ENCODE assay signal across 11 cellular contexts in the genomic region with DNA sequence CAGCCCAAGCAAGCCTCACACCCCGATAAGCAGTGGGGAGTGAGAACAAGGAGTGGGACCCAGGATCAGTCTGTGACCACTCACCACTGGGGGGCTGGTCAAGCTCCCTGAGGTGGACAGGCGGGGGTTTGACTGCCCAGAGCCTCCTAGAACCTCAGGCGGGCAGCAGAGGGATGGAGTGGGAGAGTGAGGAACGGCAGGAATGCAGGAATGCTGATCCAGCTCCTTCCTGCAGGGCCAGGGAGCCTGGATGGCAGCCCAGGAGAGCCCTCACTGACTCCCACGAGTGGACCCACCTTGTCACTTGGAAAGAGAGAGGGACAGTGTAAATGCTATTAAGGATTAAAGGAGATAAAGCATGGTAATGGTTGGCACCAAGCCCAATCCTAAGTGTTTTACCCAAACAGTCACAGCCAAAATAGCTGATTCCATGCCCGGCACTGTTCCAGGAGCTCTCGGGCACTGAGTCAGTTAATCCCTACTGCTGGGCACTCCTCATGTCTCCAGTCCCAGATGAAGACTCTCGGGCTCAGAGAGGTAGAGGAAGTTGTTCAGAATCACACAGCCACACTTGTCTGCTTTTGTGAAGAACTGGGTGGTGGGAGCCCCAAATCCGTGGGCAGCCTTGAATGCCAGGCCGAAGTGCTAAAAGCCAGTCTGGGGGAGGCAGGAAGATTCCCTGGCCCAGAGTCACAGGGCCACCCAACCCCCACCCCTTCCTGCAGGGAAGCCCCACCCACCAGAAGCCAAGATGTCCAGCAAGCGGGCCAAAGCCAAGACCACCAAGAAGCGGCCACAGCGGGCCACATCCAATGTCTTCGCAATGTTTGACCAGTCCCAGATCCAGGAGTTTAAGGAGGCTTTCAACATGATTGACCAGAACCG. TPM values are rescaled to one million over a fixed set of nuclear protein-coding genes. Genes with fewer than 3 reads are reported as not detected.
DNase-seq lines count a peak whose midpoint lies in the region; ATAC-seq and TF ChIP-seq lines count a peak whose summit lies in the region.
"Had no signal": no experiment of that assay in that cellular context is flagged by ENCODE, and none has a peak within 500 bp of the region (broad histone marks: within the 10 kb centered on the region; RNA-seq: fewer than 3 reads in every experiment).

No MANE protein-coding gene starts in this region.

- POLR2A ChIA-PET in CD4-positive, alpha-beta T cell (lab: Charles Lee) = no interaction called here
- POLR2A ChIA-PET in HEK293T (lab: Yijun Ruan, JAX) = no interaction called here

- H3K27me3 ChIP-seq in heart right ventricle (no peaks in the 10 kb centered on the region), stomach (no peaks in the 10 kb centered on the region)
- H3K27me3 ChIP-seq in CD4-positive, alpha-beta T cell (ENCODE audit: control insufficient read depth, insufficient read depth, low read length) = no peaks in the 10 kb centered on the region

- TF ChIP-seq POLR2A in stomach (IDR thresholded peaks at IDR 0.05) = no peak

- no peaks in the 10 kb centered on the region for H3K4me1 Mint-ChIP-seq in activated T-helper 17 cell treated with anti-CD3 and anti-CD28 coated beads, Interleukin-2, amount 50 U/mL, for 72 hours
- no peaks in the 10 kb centered on the region for H3K4me1 Mint-ChIP-seq in CD4-positive, alpha-beta T cell (ENCODE audit: low read depth)

- peak overlapping the region; percentile 49 for H3K27ac Mint-ChIP-seq in activated T-helper 17 cell treated with anti-CD3 and anti-CD28 coated beads, Interleukin-2, amount 50 U/mL, for 72 hours
- no peak overlapping the region for H3K27ac Mint-ChIP-seq in CD4-positive, alpha-beta T cell

- no peaks in the 10 kb centered on the region for H3K9me3 ChIP-seq in heart right ventricle
- no peaks in the 10 kb centered on the region for H3K9me3 ChIP-seq in stomach
- H3K9me3 ChIP-seq in CD4-positive, alpha-beta T cell (ENCODE audit: control insufficient read depth, low read length) = no peaks in the 10 kb centered on the region

- H3K36me3 ChIP-seq in heart right ventricle = peaks cover 0 to 48% (median 38%) of the 10 kb centered on the region in 9 donors
- H3K36me3 ChIP-seq in stomach = peaks cover 0 to 46% (median 27%) of the 10 kb centered on the region in 4 donors

- WGBS in heart right ventricle, 2 donors = 47 to 62% methylated on average over 15 of the region's 15 CpGs
- 40 to 73% (median 59%) methylated on average over 10 to 15 of the region's 15 CpGs for WGBS in stomach, 5 donors

- H3K4me3 Mint-ChIP-seq in activated T-helper 17 cell treated with anti-CD3 and anti-CD28 coated beads, Interleukin-2, amount 50 U/mL, for 72 hours = no peak overlapping the region
- H3K4me3 Mint-ChIP-seq in CD4-positive, alpha-beta T cell = no peak overlapping the region

- CTCF ChIA-PET in CD4-positive, alpha-beta T cell (lab: Charles Lee) = interaction anchor here (0.7 kb wide), 2 partner anchors 44 to 56 kb away, joined by 3 read pairs; no protein-coding TSS in a partner anchor
- CTCF ChIA-PET in HEK293T (lab: Yijun Ruan, JAX) = no interaction called here

- H3K9me3 Mint-ChIP-seq in activated T-helper 17 cell treated with anti-CD3 and anti-CD28 coated beads, Interleukin-2, amount 50 U/mL, for 72 hours = no peaks in the 10 kb centered on the region
- H3K9me3 Mint-ChIP-seq in CD4-positive, alpha-beta T cell = no peaks in the 10 kb centered on the region

- no peak for ATAC-seq in activated T-helper 17 cell treated with anti-CD3 and anti-CD28 coated beads, Interleukin-2, amount 50 U/mL, for 72 hours (replicated peaks)
- ATAC-seq in heart right ventricle = peak in 6 of 8 donors; percentile 7 to 25 (median 20)
- no peak for ATAC-seq in CD4-positive, alpha-beta T cell (ENCODE audit: poor library complexity)

- no peak for TF ChIP-seq EP300 in stomach (IDR thresholded peaks at IDR 0.05)

- H3K4me1 ChIP-seq in heart right ventricle (peaks cover 8 to 88% (median 53%) of the 10 kb centered on the region in 9 donors), stomach (peaks cover 5 to 80% (median 47%) of the 10 kb centered on the region in 4 donors)

- DNase-seq in HCEC 1CT (peak; percentile 70), heart right ventricle (peak; percentile 61 to 78), stomach (no peak), HEK293T (ENCODE audit: extremely low spot score) (no peak), superior temporal gyrus (ENCODE audit: extremely low spot score) (no peak)
- no peak for DNase-seq in CD4-positive, alpha-beta T cell
- no peak for DNase-seq in central memory CD4-positive, alpha-beta T cell
- DNase-seq: activated CD4-positive, alpha-beta T cell treated with anti-CD3 and anti-CD28 coated beads, Interleukin-2, amount 50 U/mL, for 48 hours; erythroblast; NCI-H2171 had no signal

- H3K4me3 ChIP-seq in heart right ventricle (peak overlapping the region in 9 of 10 donors; percentile 75 to 99 (median 94)), stomach (peak overlapping the region; percentile 62 to 77 (median 72))

- no peak for TF ChIP-seq CTCF in heart right ventricle (IDR thresholded peaks at IDR 0.05)
- no peak for TF ChIP-seq CTCF in stomach (IDR thresholded peaks at IDR 0.05)
- no peak for TF ChIP-seq CTCF in CD4-positive, alpha-beta T cell (IDR thresholded peaks at IDR 0.05)

- H3K27me3 Mint-ChIP-seq in activated T-helper 17 cell treated with anti-CD3 and anti-CD28 coated beads, Interleukin-2, amount 50 U/mL, for 72 hours = no peaks in the 10 kb centered on the region
- peaks cover 5% of the 10 kb centered on the region for H3K27me3 Mint-ChIP-seq in CD4-positive, alpha-beta T cell

- intact Hi-C loops in heart right ventricle (cut with DNase I) (loop anchor here in 6 of 10 donors (5.0 to 10.0 kb wide), 3 partner anchors 47 to 82 kb away; no protein-coding TSS in a partner anchor), stomach (cut with DNase I; ENCODE audit: low total_unique reads) (no loop called here)
- intact Hi-C loops in CD4-positive, alpha-beta T cell (cut with DNase I, micrococcal nuclease) = no loop called here

- no peaks in the 10 kb centered on the region for H3K36me3 Mint-ChIP-seq in activated T-helper 17 cell treated with anti-CD3 and anti-CD28 coated beads, Interleukin-2, amount 50 U/mL, for 72 hours (ENCODE audit: low read depth)
- H3K36me3 Mint-ChIP-seq in CD4-positive, alpha-beta T cell (ENCODE audit: low read depth) = no peaks in the 10 kb centered on the region

- peak overlapping the region; percentile 91 to 100 (median 98) for H3K27ac ChIP-seq in heart right ventricle
- H3K27ac ChIP-seq in stomach = peak overlapping the region in 4 of 5 donors; percentile 90 to 93 (median 92)
- H3K27ac ChIP-seq in CD4-positive, alpha-beta T cell (ENCODE audit: low read depth, low read length) = no peak overlapping the region

TF ChIP-seq in HEK293T, 16 proteins besides CTCF, POLR2A, EP300 and RAD21:
- TF ChIP-seq FOXM1 (IDR thresholded peaks at IDR 0.05; ENCODE audit: borderline replicate concordance) = no peak
- no peak for TF ChIP-seq BHLHE40 (IDR thresholded peaks at IDR 0.05; ENCODE audit: borderline replicate concordance)
- no peak for TF ChIP-seq ZNF384 (IDR thresholded peaks at IDR 0.05)
- TF ChIP-seq HDGF (IDR thresholded peaks at IDR 0.05; ENCODE audit: borderline replicate concordance) = no peak
- TF ChIP-seq ARNT (IDR thresholded peaks at IDR 0.05) = no peak
- no peak for TF ChIP-seq FOXK2 (IDR thresholded peaks at IDR 0.05)
- no peak for TF ChIP-seq SUZ12 (IDR thresholded peaks at IDR 0.05)
- TF ChIP-seq, protein P1, sequence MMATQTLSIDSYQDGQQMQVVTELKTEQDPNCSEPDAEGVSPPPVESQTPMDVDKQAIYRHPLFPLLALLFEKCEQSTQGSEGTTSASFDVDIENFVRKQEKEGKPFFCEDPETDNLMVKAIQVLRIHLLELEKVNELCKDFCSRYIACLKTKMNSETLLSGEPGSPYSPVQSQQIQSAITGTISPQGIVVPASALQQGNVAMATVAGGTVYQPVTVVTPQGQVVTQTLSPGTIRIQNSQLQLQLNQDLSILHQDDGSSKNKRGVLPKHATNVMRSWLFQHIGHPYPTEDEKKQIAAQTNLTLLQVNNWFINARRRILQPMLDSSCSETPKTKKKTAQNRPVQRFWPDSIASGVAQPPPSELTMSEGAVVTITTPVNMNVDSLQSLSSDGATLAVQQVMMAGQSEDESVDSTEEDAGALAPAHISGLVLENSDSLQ (IDR thresholded peaks at IDR 0.05) = no peak
TF ChIP-seq in HEK293T: peak in this region for 0.

RNA-seq across cellular contexts. Expression of a gene that starts 3.1 kb away (rescaled TPM):
- 10 to 100 TPM in 1 of 2 donors, 1 to 10 TPM in 1; 4.4 to 10.1 TPM for total RNA-seq in activated T-helper 17 cell treated with anti-CD3 and anti-CD28 coated beads, Interleukin-2, amount 50 U/mL, for 72 hours
- 1,000 to 10,000 TPM; 1,611 to 2,234 (median 1,868) TPM for total RNA-seq in heart right ventricle
- 1,000 to 10,000 TPM in 1 of 2 donors, 100 to 1,000 TPM in 1; 755 to 2,519 TPM for polyA plus RNA-seq in heart right ventricle
- 100 to 1,000 TPM in 4 of 5 donors, 10 to 100 TPM in 1; 33.0 to 738 (median 258) TPM for total RNA-seq in stomach
- 100 to 1,000 TPM; 101 to 941 (median 189) TPM for polyA plus RNA-seq in stomach
- total RNA-seq in CD4-positive, alpha-beta T cell = not detected

RNA-seq across cellular contexts. Expression of a gene that starts 29.0 kb away (rescaled TPM):
- total RNA-seq in activated T-helper 17 cell treated with anti-CD3 and anti-CD28 coated beads, Interleukin-2, amount 50 U/mL, for 72 hours = 10 to 100 TPM; 43.8 to 57.1 TPM
- total RNA-seq in heart right ventricle = 10 to 100 TPM in 1 of 10 donors, 1 to 10 TPM in 9; 5.2 to 13.8 (median 7.2) TPM
- 1 to 10 TPM; 2.9 to 4.5 TPM for polyA plus RNA-seq in heart right ventricle
- total RNA-seq in stomach = 10 to 100 TPM in 4 of 5 donors, not detected in 1; 14.9 to 24.6 (median 18.7) TPM
- polyA plus RNA-seq in stomach = 1 to 10 TPM; 4.6 to 5.2 (median 4.8) TPM
- total RNA-seq in CD4-positive, alpha-beta T cell = 10 to 100 TPM; 29.2 to 34.5 TPM

Comparison
In these comparisons a context has a peak if more than half of its experiments do, and no peak if none do; other contexts are left out.
1. DNase-seq: peak in HCEC 1CT (single experiment) and heart right ventricle (2 of 2); none in stomach (single experiment), CD4-positive, alpha-beta T cell (0 of 10), central memory CD4-positive, alpha-beta T cell (single experiment), HEK293T (single experiment) and superior temporal gyrus (single experiment).
2. ATAC-seq: peak in heart right ventricle (6 of 8); none in activated T-helper 17 cell treated with anti-CD3 and anti-CD28 coated beads, Interleukin-2, amount 50 U/mL, for 72 hours (single experiment) and CD4-positive, alpha-beta T cell (single experiment).
3. RNA of a gene that starts 3.1 kb away (total RNA-seq): 1,611 to 2,234 TPM in heart right ventricle, 33.0 to 738 TPM in stomach and 4.4 to 10.1 TPM in activated T-helper 17 cell treated with anti-CD3 and anti-CD28 coated beads, Interleukin-2, amount 50 U/mL, for 72 hours; not detected in CD4-positive, alpha-beta T cell; every median in the first group is over 4 times any median in the second.
4. intact Hi-C loops: an anchor here in heart right ventricle (5.0 to 10.0 kb wide); none called in stomach and CD4-positive, alpha-beta T cell.